24 cellular contexts compared by ENCODE assay signal in genomic region chr16:81547919-81548216, GRCh38.
"Had no signal": no experiment of that assay in that cellular context is flagged by ENCODE, and none has a peak within 500 bp of the region (broad histone marks: within the 10 kb centered on the region; RNA-seq: fewer than 3 reads in every experiment).

No MANE protein-coding gene starts in this region.

- H3K4me3 ChIP-seq: ascending aorta, body of pancreas, Peyer's patch had no signal

- ATAC-seq: activated naive CD4-positive, alpha-beta T cell treated with anti-CD3 and anti-CD28 coated beads, Interleukin-2, amount 50 U/mL, for 72 hours; activated naive CD8-positive, alpha-beta T cell treated with anti-CD3 and anti-CD28 coated beads, Interleukin-2, amount 50 U/mL, for 24 hours; activated T-cell treated with anti-CD3 and anti-CD28 coated beads, Interleukin-2, amount 50 U/mL, for 4 hours; body of pancreas; T-cell had no signal

- H3K27ac ChIP-seq: ascending aorta, VCaP had no signal

- H3K27me3 ChIP-seq: ascending aorta, body of pancreas, Peyer's patch had no signal

- H3K36me3 ChIP-seq: ascending aorta, Peyer's patch had no signal

- DNase-seq: activated CD4-positive, alpha-beta memory T cell treated with anti-CD3 and anti-CD28 coated beads for 36 hours; activated CD4-positive, alpha-beta T cell treated with anti-CD3 and anti-CD28 coated beads, Interleukin-2, amount 10 ng/mL, durations not matched to agents 7 days and 5 days; activated CD4-positive, CD25-positive, alpha-beta regulatory T cell; activated CD8-positive, alpha-beta memory T cell treated with anti-CD3 and anti-CD28 coated beads for 24 hours; activated effector memory CD4-positive, alpha-beta T cell treated with anti-CD3 and anti-CD28 coated beads, Interleukin-2, amount 50 U/mL, for 16 hours; activated naive CD4-positive, alpha-beta T cell treated with Interleukin-2 at 50 U/mL for 16 hours; activated naive CD8-positive, alpha-beta T cell treated with anti-CD3 and anti-CD28 coated beads, Interleukin-2, amount 50 U/mL, for 24 hours; activated T-cell treated with anti-CD3 and anti-CD28 coated beads, Interleukin-2, amount 50 U/mL, for 4 hours; amniotic stem cell; body of pancreas; central memory CD4-positive, alpha-beta T cell; MM.1S; NCI-H1105; NCI-H1436; NCI-H187 treated with DMSO at 0.1 percent for 48 hours; NCI-H2081 treated with DMSO at 0.1 percent for 48 hours; NCI-H510A treated with DMSO at 0.1 percent for 48 hours; Peyer's patch; SHP77 treated with DMSO at 0.1 percent for 48 hours; T-cell; T-helper 2 cell had no signal

- H3K9me3 ChIP-seq: ascending aorta, body of pancreas, Peyer's patch had no signal
